8 cellular contexts compared by ENCODE assay signal in genomic region chr17:2786176-2786881, GRCh38. TPM values are rescaled to one million over a fixed set of nuclear protein-coding genes. Genes with fewer than 3 reads are reported as not detected.
DNase-seq lines count a peak whose midpoint lies in the region; TF ChIP-seq lines count a peak whose summit lies in the region.

No MANE protein-coding gene starts in this region.

- H4K91ac ChIP-seq in H9 (ENCODE audit: insufficient read length, low read depth, low read length), result no peak overlapping the region
- no peak overlapping the region for H4K91ac ChIP-seq in trophoblast cell (ENCODE audit: low read depth, low read length)

- H2BK5ac ChIP-seq in H9 (ENCODE audit: insufficient read length, low read length), result no peak overlapping the region
- no peak overlapping the region for H2BK5ac ChIP-seq in trophoblast cell (ENCODE audit: low read depth, low read length, poor library complexity)

- TF ChIP-seq CTCF in H9 (conservative IDR thresholded peaks at IDR 0.05) (peak; percentile 98), type B pancreatic cell (conservative IDR thresholded peaks at IDR 0.05) (peak; percentile 94)

- no peaks in the 10 kb centered on the region for H3K79me1 ChIP-seq in H9 (ENCODE audit: insufficient read depth, low read depth, low read length, poor library complexity, severe bottlenecking)
- no peaks in the 10 kb centered on the region for H3K79me1 ChIP-seq in trophoblast cell (ENCODE audit: low read length)

- peak overlapping the region in 2 of 3 experiments; percentile 28 to 87; a peak in 1 of 7 replicates for H3K27ac Mint-ChIP-seq in H9
- H3K27ac Mint-ChIP-seq in activated naive CD4-positive, alpha-beta T cell treated with anti-CD3 and anti-CD28 coated beads for 36 hours, result no peak overlapping the region
- H3K27ac Mint-ChIP-seq in type B pancreatic cell, result no peak overlapping the region

- H3K4me1 Mint-ChIP-seq in H9 (peaks cover 8 to 19% of the 10 kb centered on the region in 2 experiments; a peak in 3 of 4 replicates), type B pancreatic cell (ENCODE audit: unreplicated experiment) (peaks cover 6% of the 10 kb centered on the region)
- H3K4me1 Mint-ChIP-seq in activated naive CD4-positive, alpha-beta T cell treated with anti-CD3 and anti-CD28 coated beads for 36 hours (ENCODE audit: low read depth), result peaks cover 6% of the 10 kb centered on the region

- H3K4me3 Mint-ChIP-seq in H9 (no peak overlapping the region), type B pancreatic cell (no peak overlapping the region)
- H3K4me3 Mint-ChIP-seq in activated naive CD4-positive, alpha-beta T cell treated with anti-CD3 and anti-CD28 coated beads for 36 hours, result no peak overlapping the region

- H2AFZ ChIP-seq in H9 (ENCODE audit: low read length) (no peak overlapping the region), trophoblast cell (ENCODE audit: insufficient read depth, low read length, poor library complexity) (no peak overlapping the region)

- H3K27me3 Mint-ChIP-seq in H9 (ENCODE audit: low read depth) (no peaks in the 10 kb centered on the region), type B pancreatic cell (no peaks in the 10 kb centered on the region)
- H3K27me3 Mint-ChIP-seq in activated naive CD4-positive, alpha-beta T cell treated with anti-CD3 and anti-CD28 coated beads for 36 hours (ENCODE audit: low read depth), result peaks cover under 1% of the 10 kb centered on the region

- CTCF ChIA-PET in activated naive CD4-positive, alpha-beta T cell treated with anti-CD3 and anti-CD28 coated beads for 36 hours (lab: Charles Lee), result interaction anchor here (0.6 to 3.1 kb wide), 21 partner anchors 9 to 228 kb away, joined by 3 to 20 read pairs (median 4); partner anchors contain the start of gene RAP1GAP2

- H3K36me3 Mint-ChIP-seq in H9 (ENCODE audit: insufficient read depth in 1 of 3, low read depth in 3 of 3) (no peaks in the 10 kb centered on the region), type B pancreatic cell (no peaks in the 10 kb centered on the region)
- no peaks in the 10 kb centered on the region for H3K36me3 Mint-ChIP-seq in activated naive CD4-positive, alpha-beta T cell treated with anti-CD3 and anti-CD28 coated beads for 36 hours (ENCODE audit: low read depth)

- H4K5ac ChIP-seq in H9 (ENCODE audit: insufficient read length, low read depth, low read length), result no peak overlapping the region

- H2AK5ac ChIP-seq in H9 (ENCODE audit: insufficient read length, low read length) (no peak overlapping the region), trophoblast cell (ENCODE audit: low read length) (no peak overlapping the region)

- no peak overlapping the region for H3K27ac ChIP-seq in H9 (ENCODE audit: insufficient read length, low read depth, low read length)
- no peak overlapping the region for H3K27ac ChIP-seq in trophoblast cell (ENCODE audit: low read depth, low read length)

- WGBS in H9 (ENCODE audit: extremely low coverage, insufficient read length, low lambda C conversion rate), result no CpG with 5 or more reads among the region's 21 CpGs
- no CpG with 5 or more reads among the region's 21 CpGs for WGBS in trophoblast cell (ENCODE audit: extremely low coverage, insufficient coverage, insufficient read length)

- H3K23ac ChIP-seq in H9 (ENCODE audit: insufficient read length, low read depth, low read length) (no peak overlapping the region), trophoblast cell (ENCODE audit: low read length) (no peak overlapping the region)

- H2BK120ac ChIP-seq in H9 (ENCODE audit: low read depth, low read length, poor library complexity, severe bottlenecking) (no peak overlapping the region), trophoblast cell (ENCODE audit: insufficient read depth, low read length, poor library complexity) (no peak overlapping the region)

- DNase-seq in COLO668 (lab: John Stamatoyannopoulos, UW; ENCODE audit: unreplicated experiment), result peak; percentile 71
- DNase-seq in H9, result peak; percentile 99
- DNase-seq in NCI-H1436 treated with DMSO at 0.1 percent for 48 hours (lab: John Stamatoyannopoulos, UW), result peak; percentile 40
- peak; percentile 10 for DNase-seq in SKM-1 (lab: John Stamatoyannopoulos, UW; ENCODE audit: unreplicated experiment)
- DNase-seq in activated naive CD4-positive, alpha-beta T cell treated with anti-CD3 and anti-CD28 coated beads for 36 hours, result peak; percentile 97
- peak; percentile 84 for DNase-seq in glomerular visceral epithelial cell (ENCODE audit: extremely low spot score)
- peak; percentile 99 for DNase-seq in trophoblast cell
- DNase-seq in type B pancreatic cell (ENCODE audit: extremely low spot score, unreplicated experiment), result peak; percentile 94

- H4K8ac ChIP-seq in H9 (replicated peaks; ENCODE audit: insufficient read length, low read depth, low read length), result no peak overlapping the region
- peak overlapping the region; percentile 42 for H4K8ac ChIP-seq in trophoblast cell (ENCODE audit: low read depth, low read length)

- no peaks in the 10 kb centered on the region for H3K4me1 ChIP-seq in H9 (ENCODE audit: insufficient read depth, low read length)
- no peaks in the 10 kb centered on the region for H3K4me1 ChIP-seq in trophoblast cell (ENCODE audit: control insufficient read depth in 1 of 2, insufficient read depth in 2 of 2, low read length in 2 of 2)

- no peaks in the 10 kb centered on the region for H4K20me1 ChIP-seq in H9 (ENCODE audit: control insufficient read depth, insufficient read depth, insufficient read length)

- no peak overlapping the region for H2BK15ac ChIP-seq in H9 (ENCODE audit: low read depth, low read length)

- H3K9ac ChIP-seq in H9 (ENCODE audit: extremely low read depth, insufficient read length, low read length), result no peak overlapping the region
- no peak overlapping the region for H3K9ac ChIP-seq in trophoblast cell (ENCODE audit: low read length)

- no peak overlapping the region for H2BK20ac ChIP-seq in H9 (ENCODE audit: low read depth, low read length, poor library complexity, severe bottlenecking)

- H3K23me2 ChIP-seq in H9 (ENCODE audit: insufficient read length, low read depth, low read length, poor library complexity, severe bottlenecking), result no peaks in the 10 kb centered on the region

- no peaks in the 10 kb centered on the region for H3K36me3 ChIP-seq in trophoblast cell (ENCODE audit: control insufficient read depth in 1 of 2, insufficient read depth in 2 of 2, low read length in 2 of 2)

- H3T11ph ChIP-seq in H9 (ENCODE audit: low read length), result no peak overlapping the region

- H3K4me3 ChIP-seq in trophoblast cell (ENCODE audit: low read depth, low read length), result no peak overlapping the region

- no peak overlapping the region for H3K4me2 ChIP-seq in H9 (ENCODE audit: insufficient read depth, insufficient read length, low read length)
- H3K4me2 ChIP-seq in trophoblast cell (ENCODE audit: low read length), result no peak overlapping the region

- H4K12ac ChIP-seq in trophoblast cell (ENCODE audit: low read depth, low read length), result no peak overlapping the region

- no peak overlapping the region for H3K4ac ChIP-seq in H9 (ENCODE audit: low read depth, low read length)
- H3K4ac ChIP-seq in trophoblast cell (ENCODE audit: low read depth, low read length), result no peak overlapping the region

- no peak overlapping the region for H2BK12ac ChIP-seq in H9 (ENCODE audit: insufficient read length, low read depth, low read length)
- H2BK12ac ChIP-seq in trophoblast cell (ENCODE audit: low read length), result no peak overlapping the region

- H3K79me2 ChIP-seq in H9 (ENCODE audit: insufficient read depth, low read length) (no peaks in the 10 kb centered on the region), trophoblast cell (ENCODE audit: control insufficient read depth, insufficient read depth, low read length, poor library complexity) (no peaks in the 10 kb centered on the region)

- H3K9me3 ChIP-seq in H9 (ENCODE audit: control insufficient read depth, low read depth, low read length) (no peaks in the 10 kb centered on the region), trophoblast cell (ENCODE audit: insufficient read depth, low read depth, low read length) (peaks cover 7% of the 10 kb centered on the region)

- intact Hi-C loops in activated naive CD4-positive, alpha-beta T cell treated with anti-CD3 and anti-CD28 coated beads for 36 hours (cut with micrococcal nuclease), result loop anchor here (1.0 to 2.0 kb wide), 4 partner anchors 28 to 227 kb away; no protein-coding TSS in a partner anchor

- H3K14ac ChIP-seq in H9 (ENCODE audit: insufficient read depth, low read length) (no peak overlapping the region), trophoblast cell (ENCODE audit: low read length) (no peak overlapping the region)

- H3K18ac ChIP-seq in H9 (ENCODE audit: insufficient read length, low read depth, low read length) (no peak overlapping the region), trophoblast cell (ENCODE audit: low read length) (no peak overlapping the region)

- H3K56ac ChIP-seq in H9 (ENCODE audit: insufficient read length, low read depth, low read length), result no peak overlapping the region

- H3K9me3 Mint-ChIP-seq in H9, result no peaks in the 10 kb centered on the region
- H3K9me3 Mint-ChIP-seq in activated naive CD4-positive, alpha-beta T cell treated with anti-CD3 and anti-CD28 coated beads for 36 hours, result no peaks in the 10 kb centered on the region
- no peaks in the 10 kb centered on the region for H3K9me3 Mint-ChIP-seq in type B pancreatic cell

- no peaks in the 10 kb centered on the region for H3K27me3 ChIP-seq in H9 (ENCODE audit: insufficient read depth, low read length)
- no peaks in the 10 kb centered on the region for H3K27me3 ChIP-seq in trophoblast cell (ENCODE audit: insufficient read depth, low read length)

RNA-seq across cellular contexts. Expression of gene RAP1GAP2, which starts 9.9 kb away (rescaled TPM):
- total RNA-seq in H9 (2021) (32.2 and 33.8 TPM in 2 replicates), type B pancreatic cell (ENCODE audit: low replicate concordance) (49.7 and 74.2 TPM in 2 replicates)
- total RNA-seq in activated naive CD4-positive, alpha-beta T cell treated with anti-CD3 and anti-CD28 coated beads for 36 hours, result under 1 TPM; 0.81 to 0.86 TPM
- 9.9 and 11.1 TPM in 2 replicates for polyA plus RNA-seq in trophoblast cell (2013)

RNA-seq across cellular contexts. Expression of gene CCDC92B, which starts 36.9 kb away (rescaled TPM):
- total RNA-seq in H9 (2021), result 7.1 and 8.0 TPM in 2 replicates
- under 1 TPM; 0.07 to 0.12 TPM for total RNA-seq in activated naive CD4-positive, alpha-beta T cell treated with anti-CD3 and anti-CD28 coated beads for 36 hours
- 0.08 TPM in 2 replicates for polyA plus RNA-seq in trophoblast cell (2013)
- 1.3 and 1.5 TPM in 2 replicates for total RNA-seq in type B pancreatic cell (ENCODE audit: low replicate concordance)

Comparison
In these comparisons a context has a peak if more than half of its experiments do, and no peak if none do; other contexts are left out.
1. DNase-seq: peak in every context shown above with its lines; median percentile 99 in H9; 99 in trophoblast cell; 97 in activated naive CD4-positive, alpha-beta T cell treated with anti-CD3 and anti-CD28 coated beads for 36 hours; 94 in type B pancreatic cell; 84 in glomerular visceral epithelial cell; 71 in COLO668; 40 in NCI-H1436 treated with DMSO at 0.1 percent for 48 hours; 10 in SKM-1.
2. H3K27ac Mint-ChIP-seq: peak in H9 (2 of 3); none in activated naive CD4-positive, alpha-beta T cell treated with anti-CD3 and anti-CD28 coated beads for 36 hours (single experiment) and type B pancreatic cell (single experiment).
3. RNA of gene RAP1GAP2, which starts 9.9 kb away (total RNA-seq): 49.7 to 74.2 TPM in type B pancreatic cell and 32.2 to 33.8 TPM in H9; 0.81 to 0.86 TPM in activated naive CD4-positive, alpha-beta T cell treated with anti-CD3 and anti-CD28 coated beads for 36 hours; every median in the first group is over 10 times any median in the second.